Comparison of ENCODE assay signal across 15 cellular contexts in the genomic region with DNA sequence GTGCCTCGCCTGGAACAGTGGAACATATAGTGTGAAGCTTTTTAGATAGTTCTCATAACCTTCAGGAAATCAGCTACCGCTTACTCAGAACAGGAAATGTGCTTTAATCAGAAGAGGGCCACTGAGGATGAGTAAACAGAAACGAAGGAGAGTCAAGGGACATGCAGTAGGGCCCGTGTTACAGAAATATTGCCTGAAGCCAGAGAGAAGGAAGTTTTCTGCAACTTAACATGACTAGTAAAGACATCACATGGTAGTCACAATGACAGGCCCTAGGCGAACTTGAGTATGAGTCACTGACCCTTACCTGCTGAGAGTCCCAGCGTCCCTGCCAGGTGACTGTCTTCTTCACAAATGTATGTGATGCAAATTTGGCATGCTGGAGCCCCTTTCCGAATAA. TPM values are rescaled to one million over a fixed set of nuclear protein-coding genes. Genes with fewer than 3 reads are reported as not detected.
DNase-seq lines count a peak whose midpoint lies in the region; ATAC-seq lines count a peak whose summit lies in the region.
"Had no signal": no experiment of that assay in that cellular context is flagged by ENCODE, and none has a peak within 500 bp of the region (broad histone marks: within the 10 kb centered on the region; RNA-seq: fewer than 3 reads in every experiment).

No MANE protein-coding gene starts in this region.

- peak; percentile 48 for ATAC-seq in GM21529 (IDR thresholded peaks at IDR 0.05; ENCODE audit: unreplicated experiment)
- ATAC-seq in esophagus mucosa, result peak; percentile 99
- ATAC-seq in GM21526 (IDR thresholded peaks at IDR 0.05; ENCODE audit: low FRiP score, unreplicated experiment), result no peak
- ATAC-seq: GM12878 had no signal

- intact Hi-C loops in activated CD4-positive, alpha-beta T cell treated with anti-CD3 and anti-CD28 coated beads, Interleukin-2, amount 10 ng/mL, durations not matched to agents 24 days and 14 days (cut with micrococcal nuclease), result loop anchor here (5.0 to 10.0 kb wide), 3 partner anchors 53 to 393 kb away; a partner anchor contains a TSS

- no peaks in the 10 kb centered on the region for H3K4me1 ChIP-seq in GM23248 (ENCODE audit: insufficient read depth)
- H3K4me1 ChIP-seq: neural progenitor cell, testis had no signal

- H3K36me3 ChIP-seq in GM23248 (ENCODE audit: low read depth), result no peaks in the 10 kb centered on the region

- WGBS in GM23248 (ENCODE audit: low coverage in 1 of 2, low lambda C conversion rate in 2 of 2, missing lambda C conversion rate in 2 of 2), 2 experiments, result 75 to 82% methylated on average over 7 of the region's 7 CpGs

- DNase-seq in A172 (ENCODE audit: low spot score) (peak; percentile 18), mucosa of gallbladder (ENCODE audit: low spot score) (no peak), NCI-H2029 (lab: John Stamatoyannopoulos, UW) (no peak), GM23248 (no peak)
- peak; percentile 74 for DNase-seq in activated CD4-positive, alpha-beta T cell treated with anti-CD3 and anti-CD28 coated beads, Interleukin-2, amount 10 ng/mL, durations not matched to agents 24 days and 14 days
- DNase-seq: C1 segment of cervical spinal cord; effector CD4-positive, alpha-beta T cell; NCI-H69; stimulated activated CD4-positive, alpha-beta T cell treated with anti-CD3 and anti-CD28 coated beads, Interleukin-4, amount 100 ng/mL, for 1 hour; testis had no signal

- no peaks in the 10 kb centered on the region for H3K27me3 Mint-ChIP-seq in activated CD4-positive, alpha-beta T cell treated with anti-CD3 and anti-CD28 coated beads, Interleukin-2, amount 10 ng/mL, durations not matched to agents 24 days and 14 days

- H3K9me3 Mint-ChIP-seq in activated CD4-positive, alpha-beta T cell treated with anti-CD3 and anti-CD28 coated beads, Interleukin-2, amount 10 ng/mL, durations not matched to agents 24 days and 14 days, result peaks cover 4% of the 10 kb centered on the region
- H3K9me3 Mint-ChIP-seq: neural progenitor cell had no signal

- in situ Hi-C loops in GM23248 (cut with MboI), result no loop called here

- H3K9ac ChIP-seq in GM23248, result no peak overlapping the region
- H3K9ac ChIP-seq: neural progenitor cell had no signal

- no peaks in the 10 kb centered on the region for H3K79me2 ChIP-seq in GM23248 (ENCODE audit: insufficient read depth)

- H4K20me1 ChIP-seq in GM23248 (ENCODE audit: insufficient read depth), result no peaks in the 10 kb centered on the region

- H3K4me3 ChIP-seq in GM23248, result no peak overlapping the region
- H3K4me3 ChIP-seq: GM12878, neural progenitor cell, testis had no signal

- H2AFZ ChIP-seq in GM23248, result no peak overlapping the region
- H2AFZ ChIP-seq: neural progenitor cell had no signal

- no peaks in the 10 kb centered on the region for H3K9me2 ChIP-seq in GM23248 (ENCODE audit: insufficient read depth)

- H3K27ac ChIP-seq in GM23248, result no peak overlapping the region
- H3K27ac ChIP-seq: neural progenitor cell, testis had no signal

- peaks cover 18% of the 10 kb centered on the region for H3K36me3 Mint-ChIP-seq in activated CD4-positive, alpha-beta T cell treated with anti-CD3 and anti-CD28 coated beads, Interleukin-2, amount 10 ng/mL, durations not matched to agents 24 days and 14 days (ENCODE audit: low read depth)
- H3K36me3 Mint-ChIP-seq: neural progenitor cell had no signal

- no peaks in the 10 kb centered on the region for H3K9me3 ChIP-seq in GM23248 (ENCODE audit: low read depth)
- H3K9me3 ChIP-seq: testis had no signal

- H3K27me3 ChIP-seq in GM23248 (replicated peaks; ENCODE audit: insufficient read depth), result no peaks in the 10 kb centered on the region
- H3K27me3 ChIP-seq: neural progenitor cell, testis had no signal

- peaks cover 29% of the 10 kb centered on the region for H3K4me1 Mint-ChIP-seq in activated CD4-positive, alpha-beta T cell treated with anti-CD3 and anti-CD28 coated beads, Interleukin-2, amount 10 ng/mL, durations not matched to agents 24 days and 14 days
- H3K4me1 Mint-ChIP-seq: neural progenitor cell had no signal

- no peak overlapping the region for H3K4me2 ChIP-seq in GM23248 (ENCODE audit: unreplicated experiment)
- H3K4me2 ChIP-seq: neural progenitor cell had no signal

- H3K27ac Mint-ChIP-seq in activated CD4-positive, alpha-beta T cell treated with anti-CD3 and anti-CD28 coated beads, Interleukin-2, amount 10 ng/mL, durations not matched to agents 24 days and 14 days, result peak overlapping the region; percentile 81
- H3K27ac Mint-ChIP-seq: neural progenitor cell had no signal

- H3K4me3 Mint-ChIP-seq in activated CD4-positive, alpha-beta T cell treated with anti-CD3 and anti-CD28 coated beads, Interleukin-2, amount 10 ng/mL, durations not matched to agents 24 days and 14 days, result peak overlapping the region; percentile 85
- H3K4me3 Mint-ChIP-seq: neural progenitor cell had no signal

- no peaks in the 10 kb centered on the region for H3F3A ChIP-seq in GM23248 (ENCODE audit: insufficient read depth)

RNA-seq across cellular contexts. Expression of a gene that starts 39.4 kb away (rescaled TPM):
- not detected in 2 replicates for total RNA-seq in A172 (2014; rRNA removed; shearing (Covaris generic))
- total RNA-seq in activated CD4-positive, alpha-beta T cell treated with anti-CD3 and anti-CD28 coated beads, Interleukin-2, amount 10 ng/mL, durations not matched to agents 24 days and 14 days, result not detected in 2 replicates
- total RNA-seq in esophagus mucosa (4.4 TPM), mucosa of gallbladder (not detected)
- total RNA-seq in GM23248 (2014; rRNA removed; shearing (Covaris generic)), result not detected in 2 replicates
- not detected in 2 replicates for polyA plus RNA-seq in GM23248 (2016; fragmentation: Nextera tagmentation; extraction: Ambion mirVana)
- total RNA-seq: GM12878 had no signal
- polyA plus RNA-seq: GM12878 had no signal

RNA-seq across cellular contexts. Expression of a gene that starts 55.1 kb away (rescaled TPM):
- total RNA-seq in A172 (2014; rRNA removed; shearing (Covaris generic)), result 16.1 and 26.8 TPM in 2 replicates
- total RNA-seq in activated CD4-positive, alpha-beta T cell treated with anti-CD3 and anti-CD28 coated beads, Interleukin-2, amount 10 ng/mL, durations not matched to agents 24 days and 14 days, result 7.2 and 9.0 TPM in 2 replicates
- total RNA-seq in esophagus mucosa, result 14.0 TPM
- 22.8 TPM for total RNA-seq in mucosa of gallbladder
- total RNA-seq in GM23248 (2014; rRNA removed; shearing (Covaris generic)), result not detected in 2 replicates
- not detected in 2 replicates for polyA plus RNA-seq in GM23248 (2016; fragmentation: Nextera tagmentation; extraction: Ambion mirVana)

Comparison
In these comparisons a context has a peak if more than half of its experiments do, and no peak if none do; other contexts are left out.
1. DNase-seq: peak in A172 (single experiment) and activated CD4-positive, alpha-beta T cell treated with anti-CD3 and anti-CD28 coated beads, Interleukin-2, amount 10 ng/mL, durations not matched to agents 24 days and 14 days (single experiment); none in mucosa of gallbladder (single experiment), NCI-H2029 (single experiment) and GM23248 (single experiment).